In the genomic region with DNA sequence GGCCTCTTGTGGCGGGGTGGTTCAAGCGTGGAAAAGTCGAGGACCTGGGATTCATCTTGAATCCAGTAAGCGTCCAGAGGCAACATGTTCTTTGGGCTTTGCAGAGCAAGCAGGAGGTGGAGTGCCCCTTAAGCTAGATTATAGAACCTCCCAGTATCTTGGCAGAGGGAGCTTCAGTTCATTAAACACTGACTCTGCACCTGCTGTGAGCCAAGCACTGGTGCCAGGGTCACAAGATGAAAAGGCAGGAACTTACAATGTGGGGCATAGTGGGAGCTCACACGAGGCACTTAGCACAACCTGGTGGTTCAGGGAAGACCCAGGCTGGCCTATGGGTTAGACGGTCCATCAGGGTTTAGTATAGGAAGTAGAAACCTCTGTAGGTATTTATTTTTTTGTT, we compare ENCODE assay signal across 16 cellular contexts.
"Had no signal": no experiment of that assay in that cellular context is flagged by ENCODE, and none has a peak within 500 bp of the region (broad histone marks: within the 10 kb centered on the region; RNA-seq: fewer than 3 reads in every experiment).

No MANE protein-coding gene starts in this region.

- H3K9me3 Mint-ChIP-seq: activated B cell treated with CpG ODN at 0.5 μM for 24 hours; activated naive CD4-positive, alpha-beta T cell treated with anti-CD3 and anti-CD28 coated beads, Interleukin-2, amount 50 U/mL, for 72 hours; activated T-helper 2 cell treated with anti-CD3 and anti-CD28 coated beads, Interferon-gamma antibody, Interleukin-2, Interleukin-4, amounts not matched to agents 10 μg/mL and 5 μg/mL and 100 μg/mL, durations not matched to agents 14 hours and 24 hours and 36 hours; nephron; stimulated activated naive CD8-positive, alpha-beta T cell treated with anti-CD3 and anti-CD28 coated beads, Interleukin-15, Interleukin-2, amounts not matched to agents 100 ng/mL and 50 ng/mL, for 24 hours had no signal

- DNase-seq: activated B cell treated with CpG ODN at 0.5 μM for 24 hours; activated CD4-positive, alpha-beta T cell treated with anti-CD3 and anti-CD28 coated beads, Interleukin-2, amount 50 U/mL, for 1 hour; activated CD8-positive, alpha-beta memory T cell treated with anti-CD3 and anti-CD28 coated beads, Interleukin-2, amount 10 ng/mL, durations not matched to agents 7 days and 5 days; activated CD8-positive, alpha-beta T cell treated with anti-CD3 and anti-CD28 coated beads, Interleukin-2, amount 10 ng/mL, durations not matched to agents 7 days and 5 days; activated naive CD4-positive, alpha-beta T cell; activated T-cell treated with anti-CD3 and anti-CD28 coated beads, Interleukin-2, amount 50 U/mL, for 48 hours; central memory CD4-positive, alpha-beta T cell; effector CD8-positive, alpha-beta T cell; left ventricle myocardium inferior; mucosa of descending colon; stimulated activated CD4-positive, alpha-beta T cell treated with anti-CD3 and anti-CD28 coated beads, Interleukin-4, amount 100 ng/mL, for 1 hour; trophoblast cell had no signal

- ATAC-seq: activated CD8-positive, alpha-beta memory T cell treated with anti-CD3 and anti-CD28 coated beads, Interleukin-2, amount 10 ng/mL, durations not matched to agents 7 days and 5 days; activated CD8-positive, alpha-beta T cell treated with anti-CD3 and anti-CD28 coated beads, Interleukin-2, amount 10 ng/mL, durations not matched to agents 7 days and 5 days; activated naive CD4-positive, alpha-beta T cell treated with anti-CD3 and anti-CD28 coated beads, Interleukin-2, amount 50 U/mL, for 72 hours; mucosa of descending colon had no signal

- H3K36me3 Mint-ChIP-seq: activated CD8-positive, alpha-beta memory T cell treated with anti-CD3 and anti-CD28 coated beads, Interleukin-2, amount 10 ng/mL, durations not matched to agents 7 days and 5 days; activated naive CD4-positive, alpha-beta T cell treated with anti-CD3 and anti-CD28 coated beads, Interleukin-2, amount 50 U/mL, for 72 hours had no signal

- H3K4me1 Mint-ChIP-seq: activated B cell treated with CpG ODN at 0.5 μM for 24 hours, nephron had no signal

- H3K27ac Mint-ChIP-seq: activated B cell treated with CpG ODN at 0.5 μM for 24 hours; activated CD8-positive, alpha-beta memory T cell treated with anti-CD3 and anti-CD28 coated beads, Interleukin-2, amount 10 ng/mL, durations not matched to agents 7 days and 5 days; activated CD8-positive, alpha-beta T cell treated with anti-CD3 and anti-CD28 coated beads, Interleukin-2, amount 10 ng/mL, durations not matched to agents 7 days and 5 days; activated naive CD4-positive, alpha-beta T cell treated with anti-CD3 and anti-CD28 coated beads, Interleukin-2, amount 50 U/mL, for 72 hours; activated T-helper 2 cell treated with anti-CD3 and anti-CD28 coated beads, Interferon-gamma antibody, Interleukin-2, Interleukin-4, amounts not matched to agents 10 μg/mL and 5 μg/mL and 100 μg/mL, durations not matched to agents 14 hours and 24 hours and 36 hours; nephron; stimulated activated naive CD8-positive, alpha-beta T cell treated with anti-CD3 and anti-CD28 coated beads, Interleukin-15, Interleukin-2, amounts not matched to agents 100 ng/mL and 50 ng/mL, for 24 hours had no signal

- H3K4me3 Mint-ChIP-seq: activated B cell treated with CpG ODN at 0.5 μM for 24 hours; activated CD8-positive, alpha-beta memory T cell treated with anti-CD3 and anti-CD28 coated beads, Interleukin-2, amount 10 ng/mL, durations not matched to agents 7 days and 5 days; activated CD8-positive, alpha-beta T cell treated with anti-CD3 and anti-CD28 coated beads, Interleukin-2, amount 10 ng/mL, durations not matched to agents 7 days and 5 days; nephron; stimulated activated naive CD8-positive, alpha-beta T cell treated with anti-CD3 and anti-CD28 coated beads, Interleukin-15, Interleukin-2, amounts not matched to agents 100 ng/mL and 50 ng/mL, for 24 hours had no signal
